22 cellular contexts compared by ENCODE assay signal in the genomic region with DNA sequence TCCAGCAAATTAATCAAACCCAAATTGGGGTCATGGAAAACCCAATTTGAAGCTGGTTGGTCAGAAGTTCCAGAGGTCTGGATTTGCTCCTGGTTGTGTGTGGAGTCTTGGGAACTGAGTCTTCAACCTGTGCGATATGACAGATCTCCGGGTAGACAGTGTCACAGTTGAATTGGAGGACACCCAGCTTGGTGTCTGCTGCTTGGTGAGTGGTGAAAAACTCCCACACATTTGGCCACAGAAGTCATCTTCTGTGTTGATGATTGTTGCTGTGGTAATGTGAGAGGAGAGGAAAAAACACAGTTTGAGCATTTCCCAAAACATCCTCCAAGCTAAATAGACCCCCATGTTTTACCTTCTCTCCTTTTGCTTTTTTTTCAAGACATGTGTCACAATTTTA.
A peak's percentile ranks its signal among the peaks of the same experiment; 100 is the strongest.
DNase-seq lines count a peak whose midpoint lies in the region; ATAC-seq lines count a peak whose summit lies in the region.
"Had no signal": no experiment of that assay in that cellular context is flagged by ENCODE, and none has a peak within 500 bp of the region (broad histone marks: within the 10 kb centered on the region; RNA-seq: fewer than 3 reads in every experiment).

No MANE protein-coding gene starts in this region.

- no peak overlapping the region for H3K4me3 Mint-ChIP-seq in activated T-helper 17 cell treated with anti-CD3 and anti-CD28 coated beads, Interleukin-2, amount 50 U/mL, for 72 hours
- H3K4me3 Mint-ChIP-seq: CD8-positive, alpha-beta T cell; HFFc6; IgD-negative memory B cell had no signal

- H3K36me3 Mint-ChIP-seq in activated T-helper 17 cell treated with anti-CD3 and anti-CD28 coated beads, Interleukin-2, amount 50 U/mL, for 72 hours (ENCODE audit: low read depth): no peaks in the 10 kb centered on the region
- H3K36me3 Mint-ChIP-seq: CD8-positive, alpha-beta T cell had no signal

- ATAC-seq in HG02798 (IDR thresholded peaks at IDR 0.05; ENCODE audit: poor library complexity, unreplicated experiment): peak; percentile 40
- ATAC-seq in activated T-helper 17 cell treated with anti-CD3 and anti-CD28 coated beads, Interleukin-2, amount 50 U/mL, for 72 hours (replicated peaks): peak; percentile 31
- ATAC-seq: CD8-positive, alpha-beta T cell; SK-N-SH treated with all-trans-retinoic acid at 6 μM for 48 hours had no signal

- H3K9me3 Mint-ChIP-seq in activated T-helper 17 cell treated with anti-CD3 and anti-CD28 coated beads, Interleukin-2, amount 50 U/mL, for 72 hours: no peaks in the 10 kb centered on the region
- H3K9me3 Mint-ChIP-seq: CD8-positive, alpha-beta T cell; HFFc6; IgD-negative memory B cell had no signal

- H3K27ac Mint-ChIP-seq in activated T-helper 17 cell treated with anti-CD3 and anti-CD28 coated beads, Interleukin-2, amount 50 U/mL, for 72 hours: no peak overlapping the region
- H3K27ac Mint-ChIP-seq: CD8-positive, alpha-beta T cell; HFFc6; IgD-negative memory B cell had no signal

- DNase-seq in NCI-H226 (peak; percentile 17), left kidney (ENCODE audit: low read depth, low spot score) (peak; percentile 6), NCI-H1092 treated with DMSO at 0.1 percent for 48 hours (lab: John Stamatoyannopoulos, UW) (no peak), RKO (ENCODE audit: low spot score) (no peak), NCI-H524 treated with DMSO at 0.1 percent for 48 hours (lab: John Stamatoyannopoulos, UW) (no peak)
- DNase-seq: CD8-positive, alpha-beta T cell; DMS53; H7; HFFc6; Karpas-422; MG63; NCI-H1105; NCI-H2081; NCI-H2171 treated with DMSO at 0.1 percent for 48 hours; NCI-H446 treated with DMSO at 0.1 percent for 48 hours; NCI-H748 treated with DMSO at 0.1 percent for 48 hours; RPMI8226; SIG-M5 had no signal

- no peaks in the 10 kb centered on the region for H3K4me1 Mint-ChIP-seq in activated T-helper 17 cell treated with anti-CD3 and anti-CD28 coated beads, Interleukin-2, amount 50 U/mL, for 72 hours
- H3K4me1 Mint-ChIP-seq: IgD-negative memory B cell had no signal

- H3K27me3 Mint-ChIP-seq in activated T-helper 17 cell treated with anti-CD3 and anti-CD28 coated beads, Interleukin-2, amount 50 U/mL, for 72 hours: peaks cover 4% of the 10 kb centered on the region
- H3K27me3 Mint-ChIP-seq: IgD-negative memory B cell had no signal

Comparison
In these comparisons a context has a peak if more than half of its experiments do, and no peak if none do; other contexts are left out.
1. DNase-seq: peak in NCI-H226 (single experiment) and left kidney (single experiment); none in NCI-H1092 treated with DMSO at 0.1 percent for 48 hours (single experiment), RKO (single experiment) and NCI-H524 treated with DMSO at 0.1 percent for 48 hours (single experiment).